In the genomic region with DNA sequence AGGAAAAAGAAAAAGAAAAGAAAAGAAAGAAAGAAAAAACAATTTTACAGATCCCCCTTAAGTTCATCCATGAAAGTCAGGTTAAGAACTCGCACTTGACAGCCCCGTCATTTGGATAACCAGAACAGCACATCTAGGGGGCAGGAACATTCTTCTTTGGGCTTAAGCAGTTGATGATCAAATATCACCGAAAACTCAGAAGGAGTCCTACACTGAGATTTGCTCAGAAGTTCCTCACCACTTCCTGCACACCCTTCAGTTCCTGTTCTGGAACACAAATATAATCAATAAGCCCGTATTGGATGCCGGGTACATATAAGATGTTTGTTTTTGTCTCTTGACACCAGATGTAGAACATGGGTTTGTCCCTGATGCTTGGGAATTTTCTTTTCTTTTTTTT, we compare ENCODE assay signal across 17 cellular contexts. TPM values are rescaled to one million over a fixed set of nuclear protein-coding genes. Genes with fewer than 3 reads are reported as not detected.
A peak's percentile ranks its signal among the peaks of the same experiment; 100 is the strongest.
DNase-seq lines count a peak whose midpoint lies in the region; ATAC-seq and TF ChIP-seq lines count a peak whose summit lies in the region.
"Had no signal": no experiment of that assay in that cellular context is flagged by ENCODE, and none has a peak within 500 bp of the region (broad histone marks: within the 10 kb centered on the region; RNA-seq: fewer than 3 reads in every experiment).

No MANE protein-coding gene starts in this region.

- no peak overlapping the region for H3K4me3 Mint-ChIP-seq in activated CD4-positive, alpha-beta T cell treated with anti-CD3 and anti-CD28 coated beads for 36 hours
- no peak overlapping the region for H3K4me3 Mint-ChIP-seq in CD4-positive, alpha-beta T cell
- no peak overlapping the region for H3K4me3 Mint-ChIP-seq in T-helper 17 cell
- peak overlapping the region in 4 of 10 donors; percentile 1 to 48 (median 16) for H3K4me3 Mint-ChIP-seq in naive thymus-derived CD8-positive, alpha-beta T cell
- H3K4me3 Mint-ChIP-seq: CD8-positive, alpha-beta memory T cell had no signal

- H3K27ac ChIP-seq in CD4-positive, alpha-beta T cell (ENCODE audit: low read depth, low read length): no peak overlapping the region
- H3K27ac ChIP-seq in right atrium auricular region: no peak overlapping the region
- H3K27ac ChIP-seq: 22Rv1; BLaER1 treated with 17β-estradiol and CSF1 and Interleukin-3, amounts not matched to agents 10 nM and 100 nM; GM23248 had no signal

- no peaks in the 10 kb centered on the region for H3K27me3 ChIP-seq in CD4-positive, alpha-beta T cell (ENCODE audit: control insufficient read depth, insufficient read depth, low read length)
- H3K27me3 ChIP-seq in right atrium auricular region: no peaks in the 10 kb centered on the region

- H3K4me1 ChIP-seq in mucosa of descending colon (ENCODE audit: low read depth): no peaks in the 10 kb centered on the region
- no peaks in the 10 kb centered on the region for H3K4me1 ChIP-seq in right atrium auricular region

- H3K4me3 ChIP-seq in mucosa of descending colon (no peak overlapping the region), right atrium auricular region (no peak overlapping the region)
- H3K4me3 ChIP-seq: BLaER1 treated with 17β-estradiol and CSF1 and Interleukin-3, amounts not matched to agents 10 nM and 100 nM; GM23248 had no signal

- POLR2A ChIA-PET in activated CD4-positive, alpha-beta T cell treated with anti-CD3 and anti-CD28 coated beads for 36 hours (lab: Charles Lee): no interaction called here
- POLR2A ChIA-PET in CD4-positive, alpha-beta T cell (lab: Charles Lee): no interaction called here
- POLR2A ChIA-PET in naive thymus-derived CD8-positive, alpha-beta T cell (lab: Charles Lee): interaction anchor here (0.7 kb wide), 2 partner anchors 13 to 1026 kb away, joined by 3 to 4 read pairs; no protein-coding TSS in a partner anchor

- peak; percentile 36 for ATAC-seq in activated CD4-positive, alpha-beta T cell treated with anti-CD3 and anti-CD28 coated beads for 36 hours
- ATAC-seq in CD4-positive, alpha-beta T cell (ENCODE audit: poor library complexity): peak; percentile 69
- ATAC-seq in T-helper 17 cell (peak; percentile 60), mucosa of descending colon (no peak)
- peak; percentile 62 to 84 for ATAC-seq in naive thymus-derived CD8-positive, alpha-beta T cell
- ATAC-seq: HCT116, HepG2 had no signal

- no peak overlapping the region for H3K27ac Mint-ChIP-seq in activated CD4-positive, alpha-beta T cell treated with anti-CD3 and anti-CD28 coated beads for 36 hours
- peak overlapping the region; percentile 19 for H3K27ac Mint-ChIP-seq in CD4-positive, alpha-beta T cell
- H3K27ac Mint-ChIP-seq in T-helper 17 cell: peak overlapping the region; percentile 24
- H3K27ac Mint-ChIP-seq in naive thymus-derived CD8-positive, alpha-beta T cell: peak overlapping the region in 1 of 10 donors; percentile 61

- H3K4me1 Mint-ChIP-seq in activated CD4-positive, alpha-beta T cell treated with anti-CD3 and anti-CD28 coated beads for 36 hours: peaks cover 5% of the 10 kb centered on the region
- peaks cover 11% of the 10 kb centered on the region for H3K4me1 Mint-ChIP-seq in CD4-positive, alpha-beta T cell (ENCODE audit: low read depth)
- H3K4me1 Mint-ChIP-seq in T-helper 17 cell: peaks cover 14% of the 10 kb centered on the region
- peaks cover 10 to 13% (median 12%) of the 10 kb centered on the region in 4 donors for H3K4me1 Mint-ChIP-seq in naive thymus-derived CD8-positive, alpha-beta T cell

- CTCF ChIA-PET in activated CD4-positive, alpha-beta T cell treated with anti-CD3 and anti-CD28 coated beads for 36 hours (lab: Charles Lee): interaction anchor here (0.6 kb wide), 1 partner anchor 42 kb away, joined by 8 read pairs; no protein-coding TSS in a partner anchor
- CTCF ChIA-PET in CD4-positive, alpha-beta T cell (lab: Charles Lee): no interaction called here

- H3K27me3 Mint-ChIP-seq in activated CD4-positive, alpha-beta T cell treated with anti-CD3 and anti-CD28 coated beads for 36 hours: no peaks in the 10 kb centered on the region
- H3K27me3 Mint-ChIP-seq in CD4-positive, alpha-beta T cell: no peaks in the 10 kb centered on the region
- H3K27me3 Mint-ChIP-seq in T-helper 17 cell: no peaks in the 10 kb centered on the region
- no peaks in the 10 kb centered on the region for H3K27me3 Mint-ChIP-seq in naive thymus-derived CD8-positive, alpha-beta T cell

- no peak for DNase-seq in activated CD4-positive, alpha-beta T cell treated with anti-CD3 and anti-CD28 coated beads for 36 hours
- DNase-seq in activated CD4-positive, alpha-beta T cell treated with anti-CD3 and anti-CD28 coated beads, Interleukin-2, amount 50 U/mL, for 48 hours: no peak
- DNase-seq in CD4-positive, alpha-beta T cell: no peak
- DNase-seq in T-helper 17 cell (no peak), mucosa of descending colon (no peak), 8988T (no peak), right atrium auricular region (ENCODE audit: low spot score) (no peak)
- DNase-seq in naive thymus-derived CD8-positive, alpha-beta T cell: peak in 2 of 10 donors; percentile 37 to 42
- DNase-seq: AML-193, DMS53, GF-D8, GM23248 had no signal

- H3K36me3 Mint-ChIP-seq in activated CD4-positive, alpha-beta T cell treated with anti-CD3 and anti-CD28 coated beads for 36 hours (ENCODE audit: low read depth): peaks cover 2% of the 10 kb centered on the region
- peaks cover 18% of the 10 kb centered on the region for H3K36me3 Mint-ChIP-seq in CD4-positive, alpha-beta T cell (ENCODE audit: low read depth)
- H3K36me3 Mint-ChIP-seq in T-helper 17 cell (ENCODE audit: low read depth): peaks cover 4% of the 10 kb centered on the region
- peaks cover 0 to 11% (median 0%) of the 10 kb centered on the region in 3 donors for H3K36me3 Mint-ChIP-seq in naive thymus-derived CD8-positive, alpha-beta T cell

- H3K36me3 ChIP-seq in mucosa of descending colon (ENCODE audit: low read depth): no peaks in the 10 kb centered on the region
- H3K36me3 ChIP-seq in right atrium auricular region: no peaks in the 10 kb centered on the region

- TF ChIP-seq CTCF in CD4-positive, alpha-beta T cell (IDR thresholded peaks at IDR 0.05): no peak
- TF ChIP-seq CTCF in mucosa of descending colon (IDR thresholded peaks at IDR 0.05) (no peak), right atrium auricular region (IDR thresholded peaks at IDR 0.05) (no peak)

- intact Hi-C loops in activated CD4-positive, alpha-beta T cell treated with anti-CD3 and anti-CD28 coated beads for 36 hours (cut with DNase I, micrococcal nuclease): no loop called here
- intact Hi-C loops in CD4-positive, alpha-beta T cell (cut with DNase I, micrococcal nuclease): no loop called here
- intact Hi-C loops in mucosa of descending colon (cut with DNase I, micrococcal nuclease): no loop called here

- no peaks in the 10 kb centered on the region for H3K9me3 Mint-ChIP-seq in activated CD4-positive, alpha-beta T cell treated with anti-CD3 and anti-CD28 coated beads for 36 hours (ENCODE audit: low read depth)
- no peaks in the 10 kb centered on the region for H3K9me3 Mint-ChIP-seq in CD4-positive, alpha-beta T cell
- H3K9me3 Mint-ChIP-seq in naive thymus-derived CD8-positive, alpha-beta T cell: no peaks in the 10 kb centered on the region
- H3K9me3 Mint-ChIP-seq: CD8-positive, alpha-beta memory T cell had no signal

- H3K9me3 ChIP-seq in CD4-positive, alpha-beta T cell (ENCODE audit: control insufficient read depth, low read length): no peaks in the 10 kb centered on the region
- H3K9me3 ChIP-seq in T-helper 17 cell (ENCODE audit: control insufficient read depth, low read length, poor library complexity, severe bottlenecking): no peaks in the 10 kb centered on the region
- H3K9me3 ChIP-seq in mucosa of descending colon: no peaks in the 10 kb centered on the region
- no peaks in the 10 kb centered on the region for H3K9me3 ChIP-seq in right atrium auricular region
- H3K9me3 ChIP-seq: BLaER1 treated with 17β-estradiol and CSF1 and Interleukin-3, amounts not matched to agents 10 nM and 100 nM had no signal

RNA-seq across cellular contexts. Expression of a gene that starts 14.7 kb away (rescaled TPM):
- total RNA-seq in activated CD4-positive, alpha-beta T cell treated with anti-CD3 and anti-CD28 coated beads for 36 hours: under 1 TPM; 0.77 to 0.78 TPM
- total RNA-seq in CD4-positive, alpha-beta T cell: 1 to 10 TPM; 3.4 to 4.3 TPM
- total RNA-seq in T-helper 17 cell (1 to 10 TPM; 2.9 to 4.2 TPM), mucosa of descending colon (1 to 10 TPM in 1 of 3 donors, under 1 TPM in 2; 0.46 to 3.1 (median 0.94) TPM), right atrium auricular region (under 1 TPM; 0.19 to 0.98 TPM)
- 1 to 10 TPM; 2.7 to 3.1 TPM for total RNA-seq in naive thymus-derived CD8-positive, alpha-beta T cell
- polyA plus RNA-seq in naive thymus-derived CD8-positive, alpha-beta T cell: under 1 TPM; 0.06 to 0.25 (median 0.14) TPM

RNA-seq across cellular contexts. Expression of a gene that starts 40.9 kb away (rescaled TPM):
- 10 to 100 TPM; 46.2 to 56.4 TPM for total RNA-seq in activated CD4-positive, alpha-beta T cell treated with anti-CD3 and anti-CD28 coated beads for 36 hours
- 10 to 100 TPM; 44.5 to 55.3 TPM for total RNA-seq in CD4-positive, alpha-beta T cell
- total RNA-seq in T-helper 17 cell (10 to 100 TPM; 66.2 to 79.2 TPM), mucosa of descending colon (10 to 100 TPM; 34.4 to 55.4 (median 47.8) TPM), right atrium auricular region (10 to 100 TPM; 14.8 to 25.5 TPM)
- total RNA-seq in naive thymus-derived CD8-positive, alpha-beta T cell: 10 to 100 TPM; 79.0 to 80.0 TPM
- 10 to 100 TPM in 2 of 3 donors, 1 to 10 TPM in 1; 6.6 to 17.0 (median 10.2) TPM for polyA plus RNA-seq in naive thymus-derived CD8-positive, alpha-beta T cell

RNA-seq across cellular contexts. Expression of a gene that starts 48.0 kb away (rescaled TPM):
- 100 to 1,000 TPM; 278 to 342 TPM for total RNA-seq in activated CD4-positive, alpha-beta T cell treated with anti-CD3 and anti-CD28 coated beads for 36 hours
- 100 to 1,000 TPM; 213 to 225 TPM for total RNA-seq in CD4-positive, alpha-beta T cell
- total RNA-seq in T-helper 17 cell: 100 to 1,000 TPM; 347 to 400 TPM
- 100 to 1,000 TPM; 286 to 301 TPM for total RNA-seq in naive thymus-derived CD8-positive, alpha-beta T cell
- polyA plus RNA-seq in naive thymus-derived CD8-positive, alpha-beta T cell: 100 to 1,000 TPM; 920 to 951 (median 948) TPM
- total RNA-seq in mucosa of descending colon: 100 to 1,000 TPM in 1 of 3 donors, 10 to 100 TPM in 2; 27.7 to 104 (median 56.8) TPM
- 1 to 10 TPM in 1 of 2 donors, not detected in 1; 4.2 TPM for total RNA-seq in right atrium auricular region
- total RNA-seq: GM23248, HepG2 had no signal

RNA-seq across cellular contexts. Expression of a gene that starts 52.8 kb away (rescaled TPM):
- total RNA-seq in activated CD4-positive, alpha-beta T cell treated with anti-CD3 and anti-CD28 coated beads for 36 hours: 10 to 100 TPM; 15.7 to 31.2 TPM
- total RNA-seq in CD4-positive, alpha-beta T cell: 10 to 100 TPM; 71.9 to 82.3 TPM
- total RNA-seq in T-helper 17 cell (10 to 100 TPM; 57.7 to 68.3 TPM), mucosa of descending colon (1 to 10 TPM in 1 of 3 donors, not detected in 2; 2.7 TPM), right atrium auricular region (not detected)
- 10 to 100 TPM; 39.6 to 40.4 TPM for total RNA-seq in naive thymus-derived CD8-positive, alpha-beta T cell
- 1 to 10 TPM in 1 of 3 donors, not detected in 2; 4.4 TPM for polyA plus RNA-seq in naive thymus-derived CD8-positive, alpha-beta T cell
- total RNA-seq: GM23248, HepG2 had no signal
- polyA plus RNA-seq: GM23248, HepG2 had no signal

Comparison
In these comparisons a context has a peak if more than half of its experiments do, and no peak if none do; other contexts are left out.
1. RNA of a gene that starts 48.0 kb away (total RNA-seq): 347 to 400 TPM in T-helper 17 cell, 278 to 342 TPM in activated CD4-positive, alpha-beta T cell treated with anti-CD3 and anti-CD28 coated beads for 36 hours, 286 to 301 TPM in naive thymus-derived CD8-positive, alpha-beta T cell, 213 to 225 TPM in CD4-positive, alpha-beta T cell and 27.7 to 104 TPM in mucosa of descending colon; 4.2 TPM in right atrium auricular region; every median in the first group is over 4 times any median in the second.